ENCODE assay signal across 9 cellular contexts in the genomic region with DNA sequence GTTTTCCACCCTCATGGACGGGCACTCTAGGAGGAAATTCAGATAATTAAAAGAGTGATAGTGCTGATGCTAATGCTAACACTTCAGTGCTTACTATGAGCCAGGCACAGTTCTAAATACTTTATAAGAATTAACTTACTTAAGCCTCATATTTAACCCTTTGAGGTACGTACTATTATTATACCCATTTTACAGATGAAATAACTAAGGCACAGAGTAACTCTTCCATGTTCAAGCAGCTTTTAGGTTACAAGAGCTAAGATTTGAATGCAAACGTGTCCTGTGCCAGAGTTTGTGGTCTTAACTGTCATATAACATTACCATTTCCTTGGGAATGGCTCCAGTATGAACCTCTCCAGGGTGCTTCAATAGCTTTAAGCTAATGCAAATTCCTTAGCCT.
"Had no signal": no experiment of that assay in that cellular context is flagged by ENCODE, and none has a peak within 500 bp of the region (broad histone marks: within the 10 kb centered on the region; RNA-seq: fewer than 3 reads in every experiment).

No MANE protein-coding gene starts in this region.

- H3K4me3 ChIP-seq: HAP-1 had no signal

- H3K9me3 ChIP-seq: HAP-1 had no signal

- H3K9ac ChIP-seq: KMS-11 had no signal

- H3K4me2 ChIP-seq: KMS-11 had no signal

- H3K4me1 ChIP-seq: HAP-1 had no signal

- ATAC-seq: HCT116 had no signal

- DNase-seq: GOT3, H7, HFFc6, IMR-90, KBM-7 had no signal

- H3K27ac ChIP-seq: HL-60, KMS-11 had no signal

- H3K36me3 ChIP-seq: HAP-1 had no signal
